In the genomic region with DNA sequence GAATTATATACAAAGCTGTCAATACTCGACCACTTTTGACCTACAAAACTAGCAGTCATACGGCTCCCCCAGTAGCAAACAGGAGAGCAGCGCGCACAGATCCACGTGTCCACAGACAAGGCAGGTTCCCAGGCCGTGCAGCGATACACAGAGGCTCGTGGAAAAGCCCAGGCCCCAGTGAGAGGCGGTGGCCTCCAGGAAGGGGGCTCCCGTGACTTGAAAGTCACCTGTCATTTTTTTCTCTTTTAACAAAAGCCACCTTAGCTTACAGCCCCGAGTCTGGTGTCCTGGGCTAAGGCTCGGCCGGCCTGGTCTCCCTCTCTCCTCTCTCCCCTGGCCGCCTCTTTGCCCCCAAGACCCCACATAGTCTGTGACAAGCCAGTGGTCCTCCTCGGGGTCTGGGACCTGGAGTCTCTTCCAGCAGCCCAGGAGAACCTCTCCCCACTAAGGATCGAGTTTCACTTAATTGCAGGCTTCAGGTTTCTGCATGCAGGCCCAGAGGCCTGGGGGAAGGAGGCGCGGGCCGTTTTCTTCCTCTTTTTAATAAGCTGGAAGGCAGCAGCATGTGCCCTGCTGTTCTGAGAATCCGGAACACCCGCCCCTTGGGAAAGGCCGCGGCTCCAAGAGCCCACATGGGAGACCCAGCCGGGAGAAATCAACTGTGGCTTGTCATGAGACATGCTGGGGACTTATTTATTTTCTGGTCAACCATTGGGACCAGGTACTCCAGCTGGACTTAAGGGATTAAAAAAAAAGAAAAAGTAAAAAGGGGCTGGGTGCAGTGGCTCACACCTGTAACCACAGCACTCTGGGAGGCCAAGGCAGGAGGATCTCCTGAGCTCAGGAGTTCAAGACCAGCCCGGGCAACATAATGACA, we compare ENCODE assay signal across 8 cellular contexts. TPM values are rescaled to one million over a fixed set of nuclear protein-coding genes. Genes with fewer than 3 reads are reported as not detected.
DNase-seq lines count a peak whose midpoint lies in the region; ATAC-seq and TF ChIP-seq lines count a peak whose summit lies in the region.

No MANE protein-coding gene starts in this region.

- TF ChIP-seq CTCF in PC-3 (conservative IDR thresholded peaks at IDR 0.05; ENCODE audit: low read depth, low read length) (no peak), esophagus muscularis mucosa (IDR thresholded peaks at IDR 0.05) (no peak), ovary (IDR thresholded peaks at IDR 0.05) (no peak)

- TF ChIP-seq EP300 in esophagus muscularis mucosa (IDR thresholded peaks at IDR 0.05) (no peak), ovary (IDR thresholded peaks at IDR 0.05) (no peak)

- no peak overlapping the region for H3K4me2 ChIP-seq in PC-3 (ENCODE audit: low read length)

- H4K20me1 ChIP-seq in PC-3 (ENCODE audit: low read length): peaks cover 43% of the 10 kb centered on the region; the same call in 1 of the 2 replicates

- CTCF ChIA-PET in PC-3 (lab: Charles Lee): interaction anchor here (0.5 kb wide), 1 partner anchor 57 kb away, joined by 3 read pairs; no protein-coding TSS in a partner anchor

- peaks cover 97% of the 10 kb centered on the region for H3K79me2 ChIP-seq in PC-3 (ENCODE audit: low read length)

- no peak overlapping the region for H2AFZ ChIP-seq in PC-3 (ENCODE audit: low read length)

- BruUV-seq in PC-3 (replicated peaks; lab: Mats Ljungman, UMichigan): no TSS peak

- H3K9me2 ChIP-seq in PC-3 (replicated peaks; ENCODE audit: low read length): no peaks in the 10 kb centered on the region

- H3K9me3 ChIP-seq in HUES64 (ENCODE audit: insufficient read depth, low read depth, low read length): no peaks in the 10 kb centered on the region
- H3K9me3 ChIP-seq in PC-3 (ENCODE audit: low read length): no peaks in the 10 kb centered on the region
- no peaks in the 10 kb centered on the region for H3K9me3 ChIP-seq in esophagus muscularis mucosa
- no peaks in the 10 kb centered on the region for H3K9me3 ChIP-seq in ovary

- DNase-seq in AML-193 (lab: John Stamatoyannopoulos, UW): peak; percentile 57 to 66
- peak; percentile 23 for DNase-seq in PC-3
- DNase-seq in esophagus muscularis mucosa (ENCODE audit: extremely low spot score): peak; percentile 94
- DNase-seq in ovary: peak in 3 of 5 donors; percentile 47 to 72 (median 63)
- no peak for DNase-seq in AG08396 (ENCODE audit: low spot score)

- ATAC-seq in PC-3: peak; percentile 51
- ATAC-seq in GM21717 (IDR thresholded peaks at IDR 0.05; ENCODE audit: unreplicated experiment): no peak
- no peak for ATAC-seq in GM18861 (IDR thresholded peaks at IDR 0.05; ENCODE audit: unreplicated experiment)

- no peak for TF ChIP-seq POLR2A in esophagus muscularis mucosa (IDR thresholded peaks at IDR 0.05; ENCODE audit: low read depth)
- TF ChIP-seq POLR2A in ovary (IDR thresholded peaks at IDR 0.05): no peak

- H3F3A ChIP-seq in PC-3 (ENCODE audit: low read length, unreplicated experiment): no peaks in the 10 kb centered on the region

- intact Hi-C loops in PC-3 (cut with micrococcal nuclease) (no loop called here), esophagus muscularis mucosa (cut with DNase I) (loop anchor here (10.0 kb wide), 1 partner anchor 47 kb away; no protein-coding TSS in a partner anchor), ovary (cut with DNase I) (loop anchor here in 1 of 4 donors (5.0 kb wide), 1 partner anchor 34 kb away; no protein-coding TSS in a partner anchor)

- POLR2A ChIA-PET in PC-3 (lab: Charles Lee; ENCODE audit: unreplicated experiment): no interaction called here

- H3K4me1 ChIP-seq in HUES64 (ENCODE audit: insufficient read depth, low read length) (peaks cover 28% of the 10 kb centered on the region), PC-3 (ENCODE audit: insufficient read depth, low read length) (peaks cover 25% of the 10 kb centered on the region), esophagus muscularis mucosa (peaks cover 67 to 91% (median 87%) of the 10 kb centered on the region in 4 donors), ovary (ENCODE audit: insufficient read depth) (peaks cover 49% of the 10 kb centered on the region)

- no peaks in the 10 kb centered on the region for H3K36me3 ChIP-seq in HUES64 (ENCODE audit: insufficient read depth, low read length)
- peaks cover 5% of the 10 kb centered on the region; the same call in 1 of the 2 replicates for H3K36me3 ChIP-seq in PC-3 (ENCODE audit: low read depth, low read length)
- no peaks in the 10 kb centered on the region for H3K36me3 ChIP-seq in esophagus muscularis mucosa
- no peaks in the 10 kb centered on the region for H3K36me3 ChIP-seq in ovary

- H3K4me3 ChIP-seq in HUES64 (ENCODE audit: low read length) (no peak overlapping the region), PC-3 (ENCODE audit: low read length) (no peak overlapping the region), esophagus muscularis mucosa (no peak overlapping the region), ovary (no peak overlapping the region)

- no peaks in the 10 kb centered on the region for H3K27me3 ChIP-seq in HUES64 (ENCODE audit: insufficient read depth, low read length)
- H3K27me3 ChIP-seq in PC-3 (ENCODE audit: low read length): no peaks in the 10 kb centered on the region
- H3K27me3 ChIP-seq in esophagus muscularis mucosa: no peaks in the 10 kb centered on the region
- H3K27me3 ChIP-seq in ovary: no peaks in the 10 kb centered on the region

- H3K27ac ChIP-seq in HUES64 (ENCODE audit: low read depth, low read length): peak overlapping the region; percentile 76
- no peak overlapping the region for H3K27ac ChIP-seq in PC-3 (ENCODE audit: low read length)
- H3K27ac ChIP-seq in esophagus muscularis mucosa (replicated peaks in 1 of 4): peak overlapping the region; percentile 71 to 81 (median 78)
- peak overlapping the region in 1 of 2 donors; percentile 49 for H3K27ac ChIP-seq in ovary

- no peak overlapping the region for H3K9ac ChIP-seq in HUES64 (ENCODE audit: low read depth, low read length)
- H3K9ac ChIP-seq in PC-3 (ENCODE audit: low read length): no peak overlapping the region

- WGBS in HUES64: 47% methylated on average over 25 of the region's 25 CpGs
- WGBS in esophagus muscularis mucosa: 36% methylated on average over 17 of the region's 25 CpGs
- 22 to 35% (median 33%) methylated on average over 25 of the region's 25 CpGs for WGBS in ovary, 3 donors

RNA-seq across cellular contexts. Expression of a gene that starts 15.9 kb away (rescaled TPM):
- 103 TPM for polyA plus RNA-seq in HUES64 (2013, experiment 1 of 2)
- 118 TPM for polyA plus RNA-seq in HUES64 (2013, experiment 2 of 2)
- total RNA-seq in PC-3 (2014; rRNA removed): 117 and 218 TPM in 2 replicates
- total RNA-seq in esophagus muscularis mucosa: 100 to 1,000 TPM; 107 to 188 (median 131) TPM
- 100 to 1,000 TPM in 6 of 7 donors, 10 to 100 TPM in 1; 89.5 to 376 (median 270) TPM for total RNA-seq in ovary
- polyA plus RNA-seq in ovary: 100 to 1,000 TPM in 1 of 2 donors, 10 to 100 TPM in 1; 18.2 to 107 TPM
